Comparison of ENCODE assay signal across 8 cellular contexts in the genomic region with DNA sequence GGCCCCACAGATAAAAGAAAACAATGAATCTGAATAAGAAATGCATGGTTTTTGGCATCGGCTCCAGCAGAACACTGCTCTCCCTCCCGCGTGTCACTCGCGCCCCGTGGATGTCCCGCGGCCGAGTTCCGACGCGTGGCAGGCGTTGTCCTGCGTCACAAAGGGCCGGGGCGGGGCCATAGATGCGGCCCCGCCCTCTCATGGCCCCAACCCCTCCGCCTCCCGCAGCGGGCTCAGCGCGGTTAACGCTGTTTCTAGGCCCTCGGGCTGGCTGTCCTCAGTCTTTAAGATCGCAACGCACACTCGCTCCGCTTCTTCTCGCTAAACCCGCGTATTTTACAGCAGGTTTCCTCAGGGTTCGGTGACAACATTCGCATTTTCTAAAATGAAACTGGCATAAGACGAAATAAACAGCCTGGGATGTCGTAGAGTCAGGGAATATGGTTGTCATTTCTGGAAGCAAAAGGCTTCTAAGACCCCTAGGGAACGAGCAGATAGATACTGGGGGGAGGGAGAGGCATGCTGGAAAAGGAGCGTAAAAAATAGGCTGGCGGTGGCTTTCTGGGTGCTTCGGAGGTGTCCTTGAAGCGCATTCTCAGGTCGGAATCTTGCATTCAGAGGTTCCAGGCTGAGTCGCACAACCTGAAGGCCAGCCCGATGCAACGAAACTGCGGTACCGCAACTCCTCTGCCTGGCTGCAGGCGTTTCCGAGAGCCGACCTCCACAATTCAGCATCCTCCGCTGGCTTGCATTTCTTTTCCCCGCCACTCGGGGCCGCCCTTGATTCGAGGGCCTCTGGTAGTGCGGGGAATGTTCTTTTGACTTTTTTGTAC. TPM values are rescaled to one million over a fixed set of nuclear protein-coding genes. Genes with fewer than 3 reads are reported as not detected.
A peak's percentile ranks its signal among the peaks of the same experiment; 100 is the strongest.
DNase-seq lines count a peak whose midpoint lies in the region; ATAC-seq and TF ChIP-seq lines count a peak whose summit lies in the region.

A gene with protein sequence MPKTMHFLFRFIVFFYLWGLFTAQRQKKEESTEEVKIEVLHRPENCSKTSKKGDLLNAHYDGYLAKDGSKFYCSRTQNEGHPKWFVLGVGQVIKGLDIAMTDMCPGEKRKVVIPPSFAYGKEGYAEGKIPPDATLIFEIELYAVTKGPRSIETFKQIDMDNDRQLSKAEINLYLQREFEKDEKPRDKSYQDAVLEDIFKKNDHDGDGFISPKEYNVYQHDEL (minus strand): TSS at position 159 of the 833 bp plus-strand sequence. CDS start 101 bp downstream, at position 58.

- no peaks in the 10 kb centered on the region for H3K9me3 ChIP-seq in colonic mucosa

- H3K9ac ChIP-seq in colonic mucosa (ENCODE audit: low read depth in 2 of 2, low read length in 2 of 2): peak within 1 kb of the TSS; percentile 76 to 98

- no peaks in the 10 kb centered on the region for H3K27me3 ChIP-seq in colonic mucosa

- peak within 1 kb of the TSS; percentile 42 for H3K4me3 ChIP-seq in colonic mucosa

- DNase-seq in Ammon's horn (ENCODE audit: low spot score) (peak; percentile 95), NCI-H524 (lab: John Stamatoyannopoulos, UW) (peak; percentile 62 to 83), colonic mucosa (peak; percentile 90), left colon (peak; percentile 84 to 93)
- peak; percentile 82 to 85 for DNase-seq in activated CD4-positive, alpha-beta T cell treated with anti-CD3 and anti-CD28 coated beads for 4 hours
- DNase-seq in stimulated activated CD4-positive, alpha-beta T cell treated with anti-CD3 and anti-CD28 coated beads, Interleukin-1b, Interleukin-23, amount 100 ng/mL, for 48 hours: peak; percentile 76

- TF ChIP-seq CTCF in colonic mucosa (IDR thresholded peaks at IDR 0.05): peak; percentile 67

- no peaks in the 10 kb centered on the region for H3K36me3 ChIP-seq in colonic mucosa

- peak within 1 kb of the TSS; percentile 97 for H3K27ac ChIP-seq in colonic mucosa

- intact Hi-C loops in colonic mucosa (cut with DNase I) (no loop called here), left colon (cut with DNase I, micrococcal nuclease) (no loop called here)

- ATAC-seq in GM19043 (IDR thresholded peaks at IDR 0.05; ENCODE audit: low read depth, unreplicated experiment) (peak; percentile 37), HG03378 (IDR thresholded peaks at IDR 0.05; ENCODE audit: unreplicated experiment) (peak; percentile 31), left colon (peak; percentile 78)

- peaks cover 16% of the 10 kb centered on the region for H3K4me1 ChIP-seq in colonic mucosa

RNA-seq across cellular contexts. Expression of the gene that starts here (rescaled TPM):
- 1 to 10 TPM; 2.6 to 3.9 TPM for total RNA-seq in colonic mucosa
- 1 to 10 TPM; 2.4 to 3.5 TPM for total RNA-seq in left colon

Comparison
In these comparisons a context has a peak if more than half of its experiments do, and no peak if none do; other contexts are left out.
1. Peak in every context shown above with its lines: DNase-seq, ATAC-seq, H3K4me3 ChIP-seq and H3K27ac ChIP-seq.